10 cellular contexts compared by ENCODE assay signal in genomic region chr10:80079312-80079613, GRCh38. TPM values are rescaled to one million over a fixed set of nuclear protein-coding genes. Genes with fewer than 3 reads are reported as not detected.
A peak's percentile ranks its signal among the peaks of the same experiment; 100 is the strongest.
DNase-seq lines count a peak whose midpoint lies in the region; ATAC-seq, FAIRE-seq and TF ChIP-seq lines count a peak whose summit lies in the region.
"Had no signal": no experiment of that assay in that cellular context is flagged by ENCODE, and none has a peak within 500 bp of the region (broad histone marks: within the 10 kb centered on the region; RNA-seq: fewer than 3 reads in every experiment).

No MANE protein-coding gene starts in this region.

- BruUV-seq in K562 (replicated peaks; lab: Mats Ljungman, UMichigan), result no TSS peak

- peaks cover 8 to 36% of the 10 kb centered on the region in 2 experiments; a peak in 4 of 5 replicates for H3K27me3 ChIP-seq in K562 (ENCODE audit: control insufficient read depth in 2 of 2, insufficient read depth in 2 of 2, low read length in 2 of 2)
- no peaks in the 10 kb centered on the region for H3K27me3 ChIP-seq in lower lobe of right lung (ENCODE audit: low read depth)

- no peaks in the 10 kb centered on the region for H3K79me2 ChIP-seq in K562 (ENCODE audit: control insufficient read depth, insufficient read depth, low read length)

- TF ChIP-seq POLR2A in K562 (conservative IDR thresholded peaks at IDR 0.05), result no peak

- POLR2A ChIA-PET in K562 (lab: Yijun Ruan, JAX), result interaction anchor here (0.7 kb wide), 1 partner anchor 10 kb away, joined by 3 read pairs; no protein-coding TSS in a partner anchor

- H3K36me3 ChIP-seq in K562 (ENCODE audit: control insufficient read depth, insufficient read depth, low read length) (no peaks in the 10 kb centered on the region), lower lobe of right lung (peaks cover 13% of the 10 kb centered on the region)

- H3K9me3 Mint-ChIP-seq in activated T-cell treated with anti-CD3 and anti-CD28 coated beads, Interleukin-2, amount 50 U/mL, for 72 hours, result no peaks in the 10 kb centered on the region
- H3K9me3 Mint-ChIP-seq in type B pancreatic cell, result no peaks in the 10 kb centered on the region

- H3K4me1 Mint-ChIP-seq in activated T-cell treated with anti-CD3 and anti-CD28 coated beads, Interleukin-2, amount 50 U/mL, for 72 hours (ENCODE audit: low read depth), result peaks cover 58% of the 10 kb centered on the region
- peaks cover 15% of the 10 kb centered on the region for H3K4me1 Mint-ChIP-seq in type B pancreatic cell (ENCODE audit: unreplicated experiment)

- no peak for ATAC-seq in activated T-cell treated with anti-CD3 and anti-CD28 coated beads, Interleukin-2, amount 50 U/mL, for 72 hours (replicated peaks in 1 of 2)
- no peak for ATAC-seq in K562
- ATAC-seq in lower lobe of right lung, result no peak

- no peaks in the 10 kb centered on the region for H3K9me3 ChIP-seq in K562 (replicated peaks; ENCODE audit: control insufficient read depth, insufficient read depth, low read depth, low read length)
- no peaks in the 10 kb centered on the region for H3K9me3 ChIP-seq in lower lobe of right lung

- peak overlapping the region; percentile 100 for H3K27ac Mint-ChIP-seq in activated T-cell treated with anti-CD3 and anti-CD28 coated beads, Interleukin-2, amount 50 U/mL, for 72 hours
- H3K27ac Mint-ChIP-seq in type B pancreatic cell, result peak overlapping the region; percentile 92

- H4K20me1 ChIP-seq in K562 (replicated peaks; ENCODE audit: control insufficient read depth, insufficient read depth, low read length), result no peaks in the 10 kb centered on the region

- CTCF ChIA-PET in K562 (lab: Yijun Ruan, JAX; ENCODE audit: low intra/inter-chr PET ratio), result no interaction called here

- intact Hi-C loops in K562 (cut with micrococcal nuclease), result no loop called here
- intact Hi-C loops in lower lobe of right lung (cut with DNase I), result no loop called here

- in situ Hi-C loops in K562 (cut with MboI), result no loop called here

- DNase-seq in activated T-cell treated with anti-CD3 and anti-CD28 coated beads, Interleukin-2, amount 50 U/mL, for 72 hours, result no peak
- DNase-seq in activated T-cell treated with anti-CD3 and anti-CD28 coated beads, Interleukin-2, amount 50 U/mL, for 48 hours, result no peak
- DNase-seq in K562 (ENCODE audit: extremely low read depth in 1 of 4, low spot score in 3 of 4) (no peak), lower lobe of right lung (no peak), type B pancreatic cell (ENCODE audit: extremely low spot score, unreplicated experiment) (no peak), ureter (ENCODE audit: low spot score) (no peak), cerebellar nuclear complex (lab: John Stamatoyannopoulos, UW) (no peak)
- DNase-seq in activated effector memory CD4-positive, alpha-beta T cell treated with anti-CD3 and anti-CD28 coated beads, Interleukin-2, amount 50 U/mL, for 16 hours, result no peak

- H3K27ac ChIP-seq in K562 (ENCODE audit: extremely low read depth, low read depth, low read length) (no peak overlapping the region), lower lobe of right lung (peak overlapping the region; percentile 99)

- peak overlapping the region; percentile 80 for H3K4me2 ChIP-seq in K562 (ENCODE audit: insufficient read depth, low read length)

- peak overlapping the region; percentile 90 for H2AFZ ChIP-seq in K562 (ENCODE audit: low read depth, low read length)

- no peak for TF ChIP-seq RAD21 in K562 (CRISPR knock-in tag; conservative IDR thresholded peaks at IDR 0.05 in 1 of 2, IDR thresholded peaks at IDR 0.05 in 1 of 2)

- WGBS in K562 (ENCODE audit: insufficient coverage, low coverage, missing lambda C conversion rate), result 4% methylated on average over 8 of the region's 8 CpGs

- TF ChIP-seq CTCF in K562 (IDR thresholded peaks at IDR 0.05 in 2 of 3, conservative IDR thresholded peaks at IDR 0.05 in 1 of 3; ENCODE audit: insufficient read depth in 2 of 3, low read depth in 1 of 3, low read length in 3 of 3) (no peak), lower lobe of right lung (IDR thresholded peaks at IDR 0.05) (no peak), type B pancreatic cell (conservative IDR thresholded peaks at IDR 0.05) (no peak)

- peak overlapping the region; percentile 36 for H3K4me3 ChIP-seq in K562
- H3K4me3 ChIP-seq in lower lobe of right lung, result peak overlapping the region; percentile 94

- H3K9me1 ChIP-seq in K562 (ENCODE audit: control insufficient read depth, insufficient read depth, low read length), result no peaks in the 10 kb centered on the region

- H3K4me1 ChIP-seq in K562 (replicated peaks in 1 of 2; ENCODE audit: control insufficient read depth in 2 of 2, insufficient read depth in 2 of 2, low read length in 2 of 2) (peaks cover 0 to 10% of the 10 kb centered on the region in 2 experiments; a peak in 2 of 5 replicates), lower lobe of right lung (peaks cover 20% of the 10 kb centered on the region)

- peak overlapping the region; percentile 8 to 36; a peak in 1 of 4 replicates for H3K9ac ChIP-seq in K562 (ENCODE audit: insufficient read depth in 1 of 2, low read depth in 2 of 2, low read length in 2 of 2)

- peak overlapping the region; percentile 99 to 100 for H3K4me3 Mint-ChIP-seq in activated T-cell treated with anti-CD3 and anti-CD28 coated beads, Interleukin-2, amount 50 U/mL, for 72 hours
- H3K4me3 Mint-ChIP-seq in type B pancreatic cell, result peak overlapping the region; percentile 99

- no peaks in the 10 kb centered on the region for H3K27me3 Mint-ChIP-seq in activated T-cell treated with anti-CD3 and anti-CD28 coated beads, Interleukin-2, amount 50 U/mL, for 72 hours (ENCODE audit: low read depth)
- H3K27me3 Mint-ChIP-seq in type B pancreatic cell, result no peaks in the 10 kb centered on the region

- TF ChIP-seq EP300 in K562 (IDR thresholded peaks at IDR 0.05; ENCODE audit: low read length), result no peak

- peaks cover 4 to 5% of the 10 kb centered on the region in 2 donors for H3K36me3 Mint-ChIP-seq in activated T-cell treated with anti-CD3 and anti-CD28 coated beads, Interleukin-2, amount 50 U/mL, for 72 hours (ENCODE audit: insufficient read depth in 2 of 2)
- no peaks in the 10 kb centered on the region for H3K36me3 Mint-ChIP-seq in type B pancreatic cell

- FAIRE-seq in K562 (lab: Jason Lieb, UNC), result no peak
- FAIRE-seq: endometrium had no signal

TF ChIP-seq in K562, 482 proteins besides CTCF, POLR2A, EP300 and RAD21 (continues in another document):
- TF ChIP-seq ELF1 (tag; IDR thresholded peaks at IDR 0.05) (peak; percentile 10; the same call in 1 of the 2 replicates), ELK3 (CRISPR knock-in tag; IDR thresholded peaks at IDR 0.05) (no peak), ZNF707 (CRISPR knock-in tag; conservative IDR thresholded peaks at IDR 0.05) (no peak)

RNA-seq across cellular contexts. Expression of gene TMEM254, which starts 0.8 kb away (rescaled TPM):
- total RNA-seq in activated T-cell treated with anti-CD3 and anti-CD28 coated beads, Interleukin-2, amount 50 U/mL, for 72 hours, result 10 to 100 TPM; 15.6 to 15.8 TPM
- total RNA-seq in K562 (2011; cell fraction: chromatin; rRNA removed; ENCODE audit: low replicate concordance), result 0.58 and 1.1 TPM in 2 replicates
- total RNA-seq in K562 (2011; cell fraction: nucleolus; rRNA removed), result 0.79 and 1.8 TPM in 2 replicates
- 1.7 and 3.0 TPM in 2 replicates for total RNA-seq in K562 (2011; cell fraction: nucleoplasm; rRNA removed)
- total RNA-seq in K562 (2014; rRNA removed) (0.59 and 1.4 TPM in 2 replicates), K562 (2014; rRNA removed; fragmentation: Illumina TruSeq; extraction: Trizol) (1.5 TPM in 2 replicates), K562 (2015; rRNA removed; fragmentation: Illumina TruSeq; extraction: Trizol) (0.98 and 1.0 TPM in 2 replicates), K562 (2021) (2.3 TPM in 2 replicates), lower lobe of right lung (18.6 TPM), type B pancreatic cell (ENCODE audit: low replicate concordance) (31.6 and 39.6 TPM in 2 replicates), ureter (38.0 TPM)
- polyA plus RNA-seq in K562 (2011; rRNA removed) (1.9 and 4.0 TPM in 2 replicates), K562 (2014; fragmentation: Illumina TruSeq; extraction: Trizol) (3.2 and 3.9 TPM in 2 replicates), K562 (2014; fragmentation: Nextera tagmentation; extraction: Ambion mirVana) (1 to 10 TPM; 4.7 TPM), K562 (2014; rRNA removed) (1.5 and 1.9 TPM in 2 replicates)
- 1.3 and 4.4 TPM in 2 replicates for polyA plus RNA-seq in K562 (2011; cell fraction: cytosol; rRNA removed)
- 0.40 and 2.3 TPM in 2 replicates for polyA plus RNA-seq in K562 (2011; cell fraction: nucleus; rRNA removed)
- 3.0 and 4.5 TPM in 2 replicates for polyA plus RNA-seq in K562 (2012)
- polyA minus RNA-seq in K562 (2011; rRNA and poly(A)+ RNA removed), result 0.56 and 2.9 TPM in 2 replicates
- polyA minus RNA-seq in K562 (2011; cell fraction: cytosol; rRNA and poly(A)+ RNA removed), result not detected in 2 replicates
- 0.27 and 0.56 TPM in 2 replicates for polyA minus RNA-seq in K562 (2011; cell fraction: nucleus; rRNA and poly(A)+ RNA removed)

RNA-seq across cellular contexts. Expression of gene PLAC9, which starts 53.3 kb away (rescaled TPM):
- not detected for total RNA-seq in activated T-cell treated with anti-CD3 and anti-CD28 coated beads, Interleukin-2, amount 50 U/mL, for 72 hours
- not detected in 2 replicates for total RNA-seq in K562 (2011; cell fraction: chromatin; rRNA removed; ENCODE audit: low replicate concordance)
- total RNA-seq in K562 (2011; cell fraction: nucleolus; rRNA removed), result not detected in 2 replicates
- total RNA-seq in K562 (2011; cell fraction: nucleoplasm; rRNA removed), result not detected in 2 replicates
- total RNA-seq in K562 (2014; rRNA removed) (not detected in 2 replicates), K562 (2014; rRNA removed; fragmentation: Illumina TruSeq; extraction: Trizol) (not detected in 2 replicates), K562 (2015; rRNA removed; fragmentation: Illumina TruSeq; extraction: Trizol) (not detected in 2 replicates), K562 (2021) (not detected in 2 replicates), lower lobe of right lung (38.0 TPM), type B pancreatic cell (ENCODE audit: low replicate concordance) (8.2 TPM in 1 of 2 replicates, not detected in the other), ureter (44.2 TPM)
- polyA plus RNA-seq in K562 (2011; rRNA removed) (not detected in 2 replicates), K562 (2014; fragmentation: Illumina TruSeq; extraction: Trizol) (not detected in 2 replicates), K562 (2014; fragmentation: Nextera tagmentation; extraction: Ambion mirVana) (not detected), K562 (2014; rRNA removed) (not detected in 2 replicates)
- not detected in 2 replicates for polyA plus RNA-seq in K562 (2011; cell fraction: cytosol; rRNA removed)
- not detected in 2 replicates for polyA plus RNA-seq in K562 (2011; cell fraction: nucleus; rRNA removed)
- polyA plus RNA-seq in K562 (2012), result 0.20 TPM in 1 of 2 replicates, not detected in the other
- not detected in 2 replicates for polyA minus RNA-seq in K562 (2011; rRNA and poly(A)+ RNA removed)
- polyA minus RNA-seq in K562 (2011; cell fraction: cytosol; rRNA and poly(A)+ RNA removed), result not detected in 2 replicates
- polyA minus RNA-seq in K562 (2011; cell fraction: nucleus; rRNA and poly(A)+ RNA removed), result not detected in 2 replicates
- total RNA-seq: HT1080 had no signal
